1 cellular context compared by ENCODE assay signal in genomic region chr9:76032652-76033373, GRCh38.
A peak's percentile ranks its signal among the peaks of the same experiment; 100 is the strongest.
TF ChIP-seq lines count a peak whose summit lies in the region.

No MANE protein-coding gene starts in this region.

TF ChIP-seq in HepG2, 621 proteins besides CTCF, POLR2A, EP300 and RAD21:
- TF ChIP-seq MAFF (IDR thresholded peaks at IDR 0.05; ENCODE audit: low read depth, low read length) (peak; percentile 53), ZSCAN9 (CRISPR knock-in tag; IDR thresholded peaks at IDR 0.05; ENCODE audit: borderline replicate concordance) (no peak), MAFK (conservative IDR thresholded peaks at IDR 0.05 in 1 of 2, IDR thresholded peaks at IDR 0.05 in 1 of 2; ENCODE audit: low read length in 2 of 2) (peak; percentile 38 to 49; a peak in 3 of 4 replicates)
